ENCODE assay signal across 23 cellular contexts in genomic region chr5:159680095-159680494, GRCh38.
"Had no signal": no experiment of that assay in that cellular context is flagged by ENCODE, and none has a peak within 500 bp of the region (broad histone marks: within the 10 kb centered on the region; RNA-seq: fewer than 3 reads in every experiment).

No MANE protein-coding gene starts in this region.

- H3K4me1 ChIP-seq: foreskin keratinocyte, pancreas, psoas muscle, right atrium auricular region, spleen, vagina had no signal

- H3K4me1 Mint-ChIP-seq: WTC11 had no signal

- DNase-seq: activated effector memory CD4-positive, alpha-beta T cell treated with anti-CD3 and anti-CD28 coated beads, Interleukin-2, amount 50 U/mL, for 16 hours; activated T-cell treated with anti-CD3 and anti-CD28 coated beads, Interleukin-2, amount 50 U/mL, for 48 hours; aorta; brain microvascular endothelial cell; caudate nucleus; dermis blood vessel endothelial cell; effector CD8-positive, alpha-beta T cell; foreskin keratinocyte; pancreas; psoas muscle; spleen; stimulated activated CD4-positive, alpha-beta T cell treated with anti-CD3 and anti-CD28 coated beads, Interleukin-4, amount 100 ng/mL, for 24 hours; stimulated activated naive CD4-positive, alpha-beta T cell treated with Interleukin-2 at 50 U/mL for 16 hours; T-helper 9 cell had no signal

- H3K36me3 ChIP-seq: brain microvascular endothelial cell, neutrophil, pancreas, right atrium auricular region, spleen, thoracic aorta, vagina had no signal

- H3K4me3 Mint-ChIP-seq: natural killer cell treated with Interleukin-12 subunit alpha and Interleukin-12 subunit beta and Interleukin-15 and Interleukin-18, amount 100 ng/mL, for 72 hours; type B pancreatic cell; WTC11 had no signal

- H3K4me2 ChIP-seq: hepatocyte had no signal

- H3K27ac ChIP-seq: brain microvascular endothelial cell, foreskin keratinocyte, hepatocyte, neutrophil, pancreas, psoas muscle, right atrium auricular region, spleen, thoracic aorta, vagina had no signal

- H2AFZ ChIP-seq: hepatocyte had no signal

- H3K79me2 ChIP-seq: hepatocyte had no signal

- H3K27me3 ChIP-seq: brain microvascular endothelial cell, foreskin keratinocyte, hepatocyte, neutrophil, pancreas, right atrium auricular region, spleen, vagina had no signal

- H3K4me3 ChIP-seq: hepatocyte, pancreas, psoas muscle, right atrium auricular region, spleen, thoracic aorta, vagina had no signal

- H3K36me3 Mint-ChIP-seq: type B pancreatic cell had no signal

- ATAC-seq: activated naive CD4-positive, alpha-beta T cell treated with anti-CD3 and anti-CD28 coated beads, Interleukin-2, amount 50 U/mL, for 72 hours; foreskin keratinocyte; natural killer cell treated with Interleukin-12 subunit alpha and Interleukin-12 subunit beta and Interleukin-15 and Interleukin-18, amount 100 ng/mL, for 72 hours; pancreas; psoas muscle; WTC11 had no signal

- H3K9me3 ChIP-seq: neutrophil, pancreas, psoas muscle, thoracic aorta, vagina had no signal

- H3K27me3 Mint-ChIP-seq: type B pancreatic cell had no signal

- H3K27ac Mint-ChIP-seq: activated naive CD4-positive, alpha-beta T cell treated with anti-CD3 and anti-CD28 coated beads, Interleukin-2, amount 50 U/mL, for 72 hours; natural killer cell treated with Interleukin-12 subunit alpha and Interleukin-12 subunit beta and Interleukin-15 and Interleukin-18, amount 100 ng/mL, for 72 hours; type B pancreatic cell; WTC11 had no signal
